In the genomic region with DNA sequence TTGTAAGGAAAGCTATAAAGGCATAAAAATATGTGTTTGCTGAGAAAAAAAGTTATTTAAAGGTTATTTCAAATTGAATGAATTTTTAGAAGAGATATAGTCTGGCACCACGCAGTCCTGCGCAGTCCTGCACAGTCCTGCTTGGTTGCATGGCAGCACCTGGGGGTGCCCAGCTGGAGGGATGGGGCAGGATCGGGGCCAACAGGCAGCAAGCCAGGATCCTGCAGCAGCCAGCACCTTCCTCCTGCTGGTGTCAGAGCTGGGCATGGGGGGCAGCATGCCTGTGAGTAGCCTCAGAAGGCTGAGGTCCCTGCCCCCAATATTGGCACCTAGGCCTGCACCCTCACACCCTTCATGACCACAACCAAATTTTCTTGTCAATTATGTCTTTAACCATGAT, we compare ENCODE assay signal across 17 cellular contexts. TPM values are rescaled to one million over a fixed set of nuclear protein-coding genes. Genes with fewer than 3 reads are reported as not detected.
DNase-seq lines count a peak whose midpoint lies in the region; ATAC-seq, FAIRE-seq and TF ChIP-seq lines count a peak whose summit lies in the region.
"Had no signal": no experiment of that assay in that cellular context is flagged by ENCODE, and none has a peak within 500 bp of the region (broad histone marks: within the 10 kb centered on the region; RNA-seq: fewer than 3 reads in every experiment).

No MANE protein-coding gene starts in this region.

- H3K4me2 ChIP-seq in HepG2 (ENCODE audit: low read depth, low read length): no peak overlapping the region

- no peaks in the 10 kb centered on the region for H3K27me3 ChIP-seq in A673 (replicated peaks; ENCODE audit: insufficient read depth, low read depth, low read length, poor library complexity)
- no peaks in the 10 kb centered on the region for H3K27me3 ChIP-seq in HepG2 (ENCODE audit: control insufficient read depth in 1 of 2, insufficient read depth in 2 of 2, low read length in 2 of 2)

- peaks cover 62% of the 10 kb centered on the region for H3K79me2 ChIP-seq in HepG2 (ENCODE audit: insufficient read depth, low read length)

- TF ChIP-seq CTCF in A673 (conservative IDR thresholded peaks at IDR 0.05; ENCODE audit: low read depth, low read length) (no peak), HepG2 (CRISPR knock-in tag; IDR thresholded peaks at IDR 0.05) (no peak)

- H3K36me3 ChIP-seq in A673 (ENCODE audit: insufficient read depth, low read length, poor library complexity, severe bottlenecking): peaks cover 41% of the 10 kb centered on the region
- H3K36me3 ChIP-seq in HepG2 (replicated peaks in 1 of 2; ENCODE audit: control insufficient read depth in 1 of 2, insufficient read depth in 2 of 2, low read length in 2 of 2): peaks cover 0 to 16% of the 10 kb centered on the region in 2 experiments; a peak in 2 of 5 replicates
- H3K36me3 ChIP-seq: HAP-1 had no signal

- H3K4me3 ChIP-seq in A673 (ENCODE audit: low read depth, low read length, poor library complexity, severe bottlenecking) (peak overlapping the region; percentile 36), HepG2 (replicated peaks in 1 of 3; ENCODE audit: insufficient read depth in 1 of 3, low read depth in 2 of 3, low read length in 3 of 3) (no peak overlapping the region)
- H3K4me3 ChIP-seq: HAP-1 had no signal

- H3K9me3 ChIP-seq in A673 (ENCODE audit: low read depth, low read length, poor library complexity, severe bottlenecking) (no peaks in the 10 kb centered on the region), HepG2 (ENCODE audit: low read length) (no peaks in the 10 kb centered on the region)
- H3K9me3 ChIP-seq: HAP-1 had no signal

- H3K27ac ChIP-seq in A673 (ENCODE audit: low read depth, low read length, poor library complexity, severe bottlenecking): peak overlapping the region; percentile 85
- no peak overlapping the region for H3K27ac ChIP-seq in HepG2 (ENCODE audit: extremely low read length, insufficient read depth, low read length)
- H3K27ac ChIP-seq: C4-2B had no signal

- CTCF ChIA-PET in A673 (lab: Charles Lee) (no interaction called here), HepG2 (lab: Yijun Ruan, JAX; ENCODE audit: low intra/inter-chr PET ratio, low total read pairs) (no interaction called here)

- DNase-seq in A673 (ENCODE audit: low spot score): no peak
- peak; percentile 84 for DNase-seq in DMS 273 (lab: John Stamatoyannopoulos, UW; ENCODE audit: unreplicated experiment)
- DNase-seq in cerebellar cortex (ENCODE audit: low spot score): peak; percentile 63
- no peak for DNase-seq in HepG2 (ENCODE audit: low spot score)
- no peak for DNase-seq in left colon
- DNase-seq in NCI-H524 treated with DMSO at 0.1 percent for 48 hours (lab: John Stamatoyannopoulos, UW): no peak
- DNase-seq in NCI-H1048 (lab: John Stamatoyannopoulos, UW): no peak
- DNase-seq: COR-L47, DMS53, Kasumi-1, MM.1S, NCI-H1105, NCI-H187 treated with DMSO at 0.1 percent for 48 hours, NCI-H2171, PC-3 had no signal

- intact Hi-C loops in A673 (cut with micrococcal nuclease; ENCODE audit: unreplicated experiment) (no loop called here), HepG2 (cut with micrococcal nuclease; ENCODE audit: unreplicated experiment) (no loop called here), left colon (cut with DNase I, micrococcal nuclease) (no loop called here)

- H3K4me1 ChIP-seq in A673 (ENCODE audit: insufficient read depth, low read length, poor library complexity, severe bottlenecking): peaks cover 96% of the 10 kb centered on the region
- peaks cover 12% of the 10 kb centered on the region for H3K4me1 ChIP-seq in HepG2 (ENCODE audit: insufficient read depth, low read length)
- H3K4me1 ChIP-seq: HAP-1 had no signal

- TF ChIP-seq EP300 in HepG2 (IDR thresholded peaks at IDR 0.05; ENCODE audit: low read depth in 2 of 2, low read length in 2 of 2): no peak
- TF ChIP-seq EP300 in HepG2 (CRISPR knock-in tag; IDR thresholded peaks at IDR 0.05; ENCODE audit: borderline replicate concordance): no peak

- POLR2A ChIA-PET in A673 (lab: Charles Lee; ENCODE audit: low non-redundant PET) (interaction anchor here (0.6 kb wide), 1 partner anchor 40 kb away, joined by 3 read pairs; no protein-coding TSS in a partner anchor), HepG2 (lab: Yijun Ruan, JAX) (no interaction called here)

- no peak for TF ChIP-seq RAD21 in HepG2 (CRISPR knock-in tag; IDR thresholded peaks at IDR 0.05)

- no peak for FAIRE-seq in HepG2 (lab: Jason Lieb, UNC)

- no peak overlapping the region for H3K9ac ChIP-seq in HepG2 (ENCODE audit: insufficient read depth, low read depth, low read length)

- in situ Hi-C loops in HepG2 (cut with HindIII; ENCODE audit: extremely low pct_ligation_motif_present, low pct_unique_long_range_greater_than_20kb): no loop called here

- H2AFZ ChIP-seq in HepG2 (ENCODE audit: low read length): no peak overlapping the region

- WGBS in HepG2 (ENCODE audit: low lambda C conversion rate): 96% methylated on average over 3 of the region's 3 CpGs

- no peak for TF ChIP-seq POLR2A in HepG2 (IDR thresholded peaks at IDR 0.05; ENCODE audit: insufficient read depth in 1 of 2, low read depth in 2 of 2, low read length in 2 of 2)

- peaks cover 3% of the 10 kb centered on the region; the same call in 1 of the 2 replicates for H4K20me1 ChIP-seq in HepG2 (ENCODE audit: insufficient read depth, low read length)

- ATAC-seq in HepG2 (peak; percentile 42), left colon (no peak)
- ATAC-seq: PC-3 had no signal

- no TSS peak for BruUV-seq in A673 (replicated peaks; lab: Mats Ljungman, UMichigan)
- no TSS peak for BruUV-seq in HepG2 (replicated peaks; lab: Mats Ljungman, UMichigan)

TF ChIP-seq in HepG2, 621 proteins besides CTCF, POLR2A, EP300 and RAD21 (continues in another document):
- TF ChIP-seq ZNF564 (CRISPR knock-in tag; IDR thresholded peaks at IDR 0.05): no peak
- TF ChIP-seq ZNF34 (CRISPR knock-in tag; IDR thresholded peaks at IDR 0.05; ENCODE audit: borderline replicate concordance): no peak

RNA-seq across cellular contexts. Expression of a gene that starts 46.0 kb away (rescaled TPM):
- 487 and 587 TPM in 2 replicates for total RNA-seq in A673 (2021)
- total RNA-seq in HepG2 (2016; rRNA removed; fragmentation: Illumina TruSeq; extraction: Trizol): 46.1 and 87.7 TPM in 2 replicates
- total RNA-seq in HepG2 (2016; cell fraction: cytosol; rRNA removed; fragmentation: Illumina TruSeq; extraction: Trizol; ENCODE audit: low read depth): 26.8 and 36.0 TPM in 2 replicates
- 38.4 and 88.5 TPM in 2 replicates for total RNA-seq in HepG2 (2016; cell fraction: insoluble cytoplasmic fraction; rRNA removed; fragmentation: Illumina TruSeq; extraction: Trizol)
- 19.9 and 23.0 TPM in 2 replicates for total RNA-seq in HepG2 (2016; cell fraction: membrane; rRNA removed; fragmentation: Illumina TruSeq; extraction: Trizol)
- total RNA-seq in HepG2 (2016; cell fraction: nucleus; rRNA removed; fragmentation: Illumina TruSeq; extraction: Trizol): 101 and 124 TPM in 2 replicates
- polyA plus RNA-seq in HepG2 (2011; rRNA removed): 128 and 141 TPM in 2 replicates
- 92.4 and 107 TPM in 2 replicates for polyA plus RNA-seq in HepG2 (2011; cell fraction: cytosol; rRNA removed)
- 89.7 and 89.9 TPM in 2 replicates for polyA plus RNA-seq in HepG2 (2011; cell fraction: nucleus; rRNA removed)
- 121 and 125 TPM in 2 replicates for polyA plus RNA-seq in HepG2 (2012)
- polyA plus RNA-seq in HepG2 (2016; cell fraction: cytosol; fragmentation: Illumina TruSeq; extraction: Trizol; ENCODE audit: low read depth): 3.6 and 3.9 TPM in 2 replicates
- polyA plus RNA-seq in HepG2 (2016; cell fraction: insoluble cytoplasmic fraction; fragmentation: Illumina TruSeq; extraction: Trizol; ENCODE audit: low read depth): 28.4 and 32.8 TPM in 2 replicates
- 6.2 and 7.9 TPM in 2 replicates for polyA plus RNA-seq in HepG2 (2016; cell fraction: membrane; fragmentation: Illumina TruSeq; extraction: Trizol; ENCODE audit: low read depth)
- polyA plus RNA-seq in HepG2 (2016; cell fraction: nucleus; fragmentation: Illumina TruSeq; extraction: Trizol; ENCODE audit: insufficient read depth, low read depth): 114 and 118 TPM in 2 replicates
- polyA minus RNA-seq in HepG2 (2011; rRNA and poly(A)+ RNA removed; ENCODE audit: low replicate concordance): 52.8 and 189 TPM in 2 replicates
- polyA minus RNA-seq in HepG2 (2011; cell fraction: cytosol; rRNA and poly(A)+ RNA removed): 122 and 148 TPM in 2 replicates
- 119 and 159 TPM in 2 replicates for polyA minus RNA-seq in HepG2 (2011; cell fraction: nucleus; rRNA and poly(A)+ RNA removed)
- total RNA-seq in left colon: 10 to 100 TPM; 97.1 to 99.5 TPM

Comparison
In these comparisons a context has a peak if more than half of its experiments do, and no peak if none do; other contexts are left out.
1. DNase-seq: peak in DMS 273 (single experiment) and cerebellar cortex (single experiment); none in A673 (single experiment), HepG2 (single experiment), left colon (0 of 2), NCI-H524 treated with DMSO at 0.1 percent for 48 hours (single experiment) and NCI-H1048 (single experiment).